In the genomic region with DNA sequence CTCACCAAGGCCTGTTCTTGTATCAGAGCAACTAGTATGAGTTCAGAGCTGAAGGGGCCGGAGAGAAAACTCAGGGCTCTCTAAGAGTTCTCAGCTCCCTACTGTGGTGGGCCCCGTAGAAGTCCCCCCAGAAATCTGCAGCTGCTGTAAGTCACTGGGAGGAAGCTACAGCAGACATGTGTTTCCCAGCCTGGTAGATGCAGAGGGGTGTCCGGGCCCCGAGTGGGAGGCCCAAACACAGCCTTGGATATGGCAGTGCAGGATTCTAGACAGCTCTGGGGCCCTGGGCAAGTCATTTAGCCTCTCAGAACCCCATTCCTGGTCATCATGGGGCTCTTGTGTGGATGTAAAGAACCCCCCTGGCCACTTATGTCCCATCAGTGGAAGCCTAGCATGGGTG, we compare ENCODE assay signal across 16 cellular contexts.
"Had no signal": no experiment of that assay in that cellular context is flagged by ENCODE, and none has a peak within 500 bp of the region (broad histone marks: within the 10 kb centered on the region; RNA-seq: fewer than 3 reads in every experiment).

No MANE protein-coding gene starts in this region.

- DNase-seq: Kasumi-1, MM.1S, NCI-H1092 treated with DMSO at 0.1 percent for 48 hours, NCI-H1436 treated with DMSO at 0.1 percent for 48 hours, NCI-H1694, NCI-H187 treated with DMSO at 0.1 percent for 48 hours, NCI-H2029 treated with DMSO at 0.1 percent for 48 hours, NCI-H2171 treated with DMSO at 0.1 percent for 48 hours, NCI-H345, NCI-H446 treated with DMSO at 0.1 percent for 48 hours, NCI-H524, NCI-H526 treated with DMSO at 0.1 percent for 48 hours, NCI-H748 treated with DMSO at 0.1 percent for 48 hours, Right ventricle myocardium superior, RPMI8226, SIG-M5 had no signal
